ENCODE assay signal across 1 cellular context in genomic region chr5:36240779-36241635, GRCh38.
TF ChIP-seq lines count a peak whose summit lies in the region.

No MANE protein-coding gene starts in this region.

TF ChIP-seq in K562, 482 proteins besides CTCF, POLR2A, EP300 and RAD21 (continued from another document and continues in another):
- peak; percentile 72 for TF ChIP-seq BRD9 (IDR thresholded peaks at IDR 0.05; ENCODE audit: low read depth, partially characterized antibody)
- TF ChIP-seq MAX (CRISPR knock-in tag; IDR thresholded peaks at IDR 0.05) = no peak
- no peak for TF ChIP-seq PURB (CRISPR knock-in tag; IDR thresholded peaks at IDR 0.05; ENCODE audit: low read depth)
- no peak for TF ChIP-seq BMI1 (IDR thresholded peaks at IDR 0.05; ENCODE audit: low read length)
- TF ChIP-seq ZKSCAN1 (IDR thresholded peaks at IDR 0.05; ENCODE audit: low read depth, low read length) = 0 out of 2 replicates have a peak, but pooled peaks have one; percentile 4
- no peak; the same call in 1 of the 2 replicates for TF ChIP-seq GTF2E2 (tag; IDR thresholded peaks at IDR 0.05)
- 0 out of 2 replicates have a peak, but pooled peaks have one; percentile 59 for TF ChIP-seq LARP7 (IDR thresholded peaks at IDR 0.05)
- TF ChIP-seq DDX20 (tag; IDR thresholded peaks at IDR 0.05; ENCODE audit: low read depth) = no peak
- no peak for TF ChIP-seq MTA2 (IDR thresholded peaks at IDR 0.05; ENCODE audit: low read depth)
- TF ChIP-seq RFX7 (CRISPR knock-in tag; IDR thresholded peaks at IDR 0.05) = 0 out of 2 replicates have a peak, but pooled peaks have one; percentile 72
- no peak for TF ChIP-seq STAT6 (CRISPR knock-in tag; IDR thresholded peaks at IDR 0.05)
- peak; percentile 77 for TF ChIP-seq RBBP5 (IDR thresholded peaks at IDR 0.05; ENCODE audit: borderline replicate concordance, insufficient read depth, low read length, poor library complexity, severe bottlenecking)
- no peak for TF ChIP-seq MCM5 (IDR thresholded peaks at IDR 0.05; ENCODE audit: low read depth)
- TF ChIP-seq ZFP30 (CRISPR knock-in tag; IDR thresholded peaks at IDR 0.05; ENCODE audit: borderline replicate concordance) = no peak
- TF ChIP-seq FOXP4 (CRISPR knock-in tag; IDR thresholded peaks at IDR 0.05; ENCODE audit: borderline replicate concordance) = 0 out of 2 replicates have a peak, but pooled peaks have one; percentile 67
- TF ChIP-seq RBM34 (IDR thresholded peaks at IDR 0.05; ENCODE audit: borderline replicate concordance, insufficient read depth, low read length) = no peak
- TF ChIP-seq ZNF3 (CRISPR knock-in tag; IDR thresholded peaks at IDR 0.05) = no peak
- no peak for TF ChIP-seq POLR3G (IDR thresholded peaks at IDR 0.05; ENCODE audit: extremely low read depth, insufficient read length, insufficient replicate concordance)
- no peak for TF ChIP-seq ZNF518B (CRISPR knock-in tag; IDR thresholded peaks at IDR 0.05)
- TF ChIP-seq KDM4B (IDR thresholded peaks at IDR 0.05; ENCODE audit: borderline replicate concordance in 2 of 2, low read depth in 1 of 2) = no peak
- TF ChIP-seq HIVEP1 (CRISPR knock-in tag; IDR thresholded peaks at IDR 0.05) = no peak
- no peak for TF ChIP-seq FIP1L1 (IDR thresholded peaks at IDR 0.05; ENCODE audit: low read depth, low read length, poor library complexity, severe bottlenecking)
- no peak for TF ChIP-seq MAFF (IDR thresholded peaks at IDR 0.05; ENCODE audit: low read length)
- no peak for TF ChIP-seq FUS (optimal IDR thresholded peaks at IDR 0.05; ENCODE audit: low read depth, low read length)
- TF ChIP-seq ZNF165 (CRISPR knock-in tag; IDR thresholded peaks at IDR 0.05; ENCODE audit: borderline replicate concordance) = peak; percentile 86; the same call in 1 of the 2 replicates
- TF ChIP-seq ZNF695 (CRISPR knock-in tag; IDR thresholded peaks at IDR 0.05) = no peak
- TF ChIP-seq SLC30A9 (CRISPR knock-in tag; IDR thresholded peaks at IDR 0.05) = no peak
- no peak for TF ChIP-seq ZNF57 (CRISPR knock-in tag; IDR thresholded peaks at IDR 0.05)
- TF ChIP-seq ZBTB1 (CRISPR knock-in tag; IDR thresholded peaks at IDR 0.05; ENCODE audit: borderline replicate concordance, low read depth) = no peak
- TF ChIP-seq PML (IDR thresholded peaks at IDR 0.05; ENCODE audit: low read length) = 0 out of 2 replicates have a peak, but pooled peaks have one; percentile 21
- TF ChIP-seq ASH1L (IDR thresholded peaks at IDR 0.05; ENCODE audit: borderline replicate concordance, low read depth, partially characterized antibody) = no peak
- no peak; the same call in 1 of the 2 replicates for TF ChIP-seq ZNF23 (CRISPR knock-in tag; IDR thresholded peaks at IDR 0.05)
- TF ChIP-seq HCFC1 (IDR thresholded peaks at IDR 0.05; ENCODE audit: low read depth, low read length) = no peak
- no peak for TF ChIP-seq BRF2 (IDR thresholded peaks at IDR 0.05; ENCODE audit: borderline replicate concordance, insufficient read depth, insufficient read length)
- TF ChIP-seq TSC22D4 (tag; IDR thresholded peaks at IDR 0.05) = no peak
- TF ChIP-seq SFPQ (IDR thresholded peaks at IDR 0.05; ENCODE audit: low read depth, low read length) = no peak
- no peak for TF ChIP-seq ZNF124 (CRISPR knock-in tag; IDR thresholded peaks at IDR 0.05)
- TF ChIP-seq CREB3L1 (IDR thresholded peaks at IDR 0.05; ENCODE audit: borderline replicate concordance, low read depth) = no peak
- no peak for TF ChIP-seq WHSC1 (IDR thresholded peaks at IDR 0.05; ENCODE audit: low read length)
- 0 out of 2 replicates have a peak, but pooled peaks have one; percentile 29 for TF ChIP-seq ZBTB43 (CRISPR knock-in tag; IDR thresholded peaks at IDR 0.05)
- no peak for TF ChIP-seq MECOM (CRISPR knock-in tag; IDR thresholded peaks at IDR 0.05)
- peak; percentile 28; the same call in 1 of the 2 replicates for TF ChIP-seq GABPB1 (CRISPR knock-in tag; IDR thresholded peaks at IDR 0.05)
- TF ChIP-seq FOXJ2 (tag; IDR thresholded peaks at IDR 0.05) = no peak
- TF ChIP-seq ZNF431 (CRISPR knock-in tag; IDR thresholded peaks at IDR 0.05) = no peak
- TF ChIP-seq IRF9 (tag; IDR thresholded peaks at IDR 0.05) = no peak
- 0 out of 2 replicates have a peak, but pooled peaks have one; percentile 29 for TF ChIP-seq ATF4 (CRISPR knock-in tag; IDR thresholded peaks at IDR 0.05)
- no peak for TF ChIP-seq TCFL5 (CRISPR knock-in tag; conservative IDR thresholded peaks at IDR 0.05)
